27 cellular contexts compared by ENCODE assay signal in genomic region chr12:124371970-124372555, GRCh38.
A peak's percentile ranks its signal among the peaks of the same experiment; 100 is the strongest.
DNase-seq lines count a peak whose midpoint lies in the region; ATAC-seq, FAIRE-seq and TF ChIP-seq lines count a peak whose summit lies in the region.
"Had no signal": no experiment of that assay in that cellular context is flagged by ENCODE, and none has a peak within 500 bp of the region (broad histone marks: within the 10 kb centered on the region; RNA-seq: fewer than 3 reads in every experiment).

No MANE protein-coding gene starts in this region.

- H3K27me3 Mint-ChIP-seq in H9 (ENCODE audit: low read depth) = no peaks in the 10 kb centered on the region
- H3K27me3 Mint-ChIP-seq: activated B cell treated with CpG ODN at 0.5 μM for 24 hours; activated naive CD4-positive, alpha-beta T cell treated with anti-CD3 and anti-CD28 coated beads, Interleukin-2, amount 10 ng/mL, durations not matched to agents 7 days and 5 days; activated T-cell treated with anti-CD3 and anti-CD28 coated beads, Interleukin-2, amount 50 U/mL, for 24 hours; CD4-positive, alpha-beta T cell; effector memory CD8-positive, alpha-beta T cell had no signal

- H2BK5ac ChIP-seq in H9 (ENCODE audit: insufficient read length, low read length) = no peak overlapping the region
- no peak overlapping the region; the same call in 1 of the 2 replicates for H2BK5ac ChIP-seq in H1 (ENCODE audit: low read depth, low read length)

- H2BK15ac ChIP-seq in H9 (ENCODE audit: low read depth, low read length) = no peak overlapping the region
- H2BK15ac ChIP-seq in H1 (ENCODE audit: low read length) = no peak overlapping the region

- no peak for TF ChIP-seq RAD21 in A549 (conservative IDR thresholded peaks at IDR 0.05 in 1 of 2, IDR thresholded peaks at IDR 0.05 in 1 of 2)
- TF ChIP-seq RAD21 in H1 (IDR thresholded peaks at IDR 0.05 in 1 of 2, conservative IDR thresholded peaks at IDR 0.05 in 1 of 2; ENCODE audit: low read depth in 2 of 2, low read length in 2 of 2) = 0 out of 4 replicates have a peak, but pooled peaks of 1 of the 2 experiments have one; percentile 8

- ATAC-seq in A549 (no peak), GM19023 (IDR thresholded peaks at IDR 0.05; ENCODE audit: unreplicated experiment) (no peak)
- ATAC-seq: activated CD8-positive, alpha-beta T cell treated with anti-CD3 and anti-CD28 coated beads, Interleukin-2, amount 10 ng/mL, durations not matched to agents 7 days and 5 days; effector memory CD8-positive, alpha-beta T cell; right cardiac atrium had no signal

- H3K4me3 Mint-ChIP-seq in H9 = no peak overlapping the region
- H3K4me3 Mint-ChIP-seq: activated B cell treated with CpG ODN at 0.5 μM for 24 hours; activated CD8-positive, alpha-beta T cell treated with anti-CD3 and anti-CD28 coated beads, Interleukin-2, amount 10 ng/mL, durations not matched to agents 7 days and 5 days; activated naive CD4-positive, alpha-beta T cell treated with anti-CD3 and anti-CD28 coated beads, Interleukin-2, amount 10 ng/mL, durations not matched to agents 7 days and 5 days; activated T-cell treated with anti-CD3 and anti-CD28 coated beads, Interleukin-2, amount 50 U/mL, for 24 hours; CD4-positive, alpha-beta T cell; effector memory CD8-positive, alpha-beta T cell had no signal

- H3K9me3 Mint-ChIP-seq in H9 = no peaks in the 10 kb centered on the region
- H3K9me3 Mint-ChIP-seq: activated B cell treated with CpG ODN at 0.5 μM for 24 hours; activated naive CD4-positive, alpha-beta T cell treated with anti-CD3 and anti-CD28 coated beads, Interleukin-2, amount 10 ng/mL, durations not matched to agents 7 days and 5 days; activated T-cell treated with anti-CD3 and anti-CD28 coated beads, Interleukin-2, amount 50 U/mL, for 24 hours; CD4-positive, alpha-beta T cell; effector memory CD8-positive, alpha-beta T cell had no signal

- H3K4me3 ChIP-seq in A549 (no peak overlapping the region), H1 (ENCODE audit: extremely low read depth in 1 of 4, insufficient read depth in 2 of 4, low read depth in 3 of 4, low read length in 4 of 4) (no peak overlapping the region), sigmoid colon (no peak overlapping the region)
- H3K4me3 ChIP-seq: ascending aorta, lung, SK-N-MC, transverse colon had no signal

- FAIRE-seq in A549 (lab: Jason Lieb, UNC) (no peak), H1 (lab: Jason Lieb, UNC) (no peak)
- FAIRE-seq: RCC 7860 had no signal

- H3K27ac Mint-ChIP-seq in H9 = no peak overlapping the region
- H3K27ac Mint-ChIP-seq: activated B cell treated with CpG ODN at 0.5 μM for 24 hours; activated CD8-positive, alpha-beta T cell treated with anti-CD3 and anti-CD28 coated beads, Interleukin-2, amount 10 ng/mL, durations not matched to agents 7 days and 5 days; activated naive CD4-positive, alpha-beta T cell treated with anti-CD3 and anti-CD28 coated beads, Interleukin-2, amount 10 ng/mL, durations not matched to agents 7 days and 5 days; activated T-cell treated with anti-CD3 and anti-CD28 coated beads, Interleukin-2, amount 50 U/mL, for 24 hours; CD4-positive, alpha-beta T cell had no signal

- H3K9me3 ChIP-seq in A549 = no peaks in the 10 kb centered on the region
- no peaks in the 10 kb centered on the region for H3K9me3 ChIP-seq in H9 (ENCODE audit: control insufficient read depth, low read depth, low read length)
- H3K9me3 ChIP-seq in H1 (ENCODE audit: insufficient read depth in 2 of 2, low read depth in 1 of 2, low read length in 1 of 2) = no peaks in the 10 kb centered on the region
- no peaks in the 10 kb centered on the region for H3K9me3 ChIP-seq in sigmoid colon
- H3K9me3 ChIP-seq: ascending aorta, transverse colon had no signal

- H4K8ac ChIP-seq in H9 (replicated peaks; ENCODE audit: insufficient read length, low read depth, low read length) = no peak overlapping the region
- no peak overlapping the region for H4K8ac ChIP-seq in H1 (ENCODE audit: extremely low read depth, insufficient read depth, low read length)

- H4K91ac ChIP-seq in H9 (ENCODE audit: insufficient read length, low read depth, low read length) = no peak overlapping the region
- H4K91ac ChIP-seq in H1 (replicated peaks; ENCODE audit: insufficient read length, low read length) = no peak overlapping the region

- TF ChIP-seq POLR2A in A549 (IDR thresholded peaks at IDR 0.05; ENCODE audit: low read length) (no peak), H1 (IDR thresholded peaks at IDR 0.05; ENCODE audit: control extremely low read depth in 1 of 2, low read depth in 2 of 2, low read length in 2 of 2) (no peak), sigmoid colon (IDR thresholded peaks at IDR 0.05) (no peak)

- H2BK12ac ChIP-seq in H9 (ENCODE audit: insufficient read length, low read depth, low read length) (no peak overlapping the region), H1 (ENCODE audit: low read depth, low read length) (no peak overlapping the region)

- CTCF ChIA-PET in A549 (lab: Yijun Ruan, JAX) = interaction anchor here (0.6 to 6.5 kb wide), 5 partner anchors 9 to 377 kb away, joined by 3 to 67 read pairs (median 19); no protein-coding TSS in a partner anchor
- CTCF ChIA-PET in H1 (lab: Charles Lee; ENCODE audit: partially characterized antibody) = interaction anchor here (0.6 to 2.5 kb wide), 15 partner anchors 9 to 534 kb away, joined by 3 to 8 read pairs (median 3); no protein-coding TSS in a partner anchor

- no peak overlapping the region for H2AK5ac ChIP-seq in H9 (ENCODE audit: insufficient read length, low read length)
- no peak overlapping the region for H2AK5ac ChIP-seq in H1 (ENCODE audit: low read depth, low read length)

- TF ChIP-seq CTCF in A549 (IDR thresholded peaks at IDR 0.05) (no peak), H9 (conservative IDR thresholded peaks at IDR 0.05) (peak; percentile 35; the same call in 2 of the 3 replicates), H1 (IDR thresholded peaks at IDR 0.05; ENCODE audit: control extremely low read depth in 1 of 3, insufficient read depth in 1 of 3, low read depth in 1 of 3, low read length in 3 of 3) (peak in 2 of 3 experiments; percentile 17 to 19; a peak in 2 of 4 replicates), sigmoid colon (IDR thresholded peaks at IDR 0.05) (no peak)

- no peak overlapping the region for H4K5ac ChIP-seq in H9 (ENCODE audit: insufficient read length, low read depth, low read length)
- no peak overlapping the region for H4K5ac ChIP-seq in H1 (ENCODE audit: insufficient read length, low read depth, low read length)

- H3K23ac ChIP-seq in H9 (ENCODE audit: insufficient read length, low read depth, low read length) = no peak overlapping the region
- no peak overlapping the region for H3K23ac ChIP-seq in H1 (ENCODE audit: insufficient read length)

- no peak overlapping the region for H2AFZ ChIP-seq in H9 (ENCODE audit: low read length)
- H2AFZ ChIP-seq in H1 (ENCODE audit: low read length) = no peak overlapping the region

- POLR2A ChIA-PET in A549 (lab: Yijun Ruan, JAX) = no interaction called here
- POLR2A ChIA-PET in H1 (lab: Charles Lee; ENCODE audit: partially characterized antibody) = no interaction called here

- H3T11ph ChIP-seq in H9 (ENCODE audit: low read length) = no peak overlapping the region

- H3K4me2 ChIP-seq in A549 = peak overlapping the region; percentile 64
- H3K4me2 ChIP-seq in H9 (ENCODE audit: insufficient read depth, insufficient read length, low read length) = no peak overlapping the region
- no peak overlapping the region for H3K4me2 ChIP-seq in H1 (ENCODE audit: insufficient read depth in 1 of 2, low read depth in 2 of 2, low read length in 2 of 2)

- no peak overlapping the region for H3K4ac ChIP-seq in H9 (ENCODE audit: low read depth, low read length)
- H3K4ac ChIP-seq in H1 (replicated peaks; ENCODE audit: insufficient read length, low read depth, low read length) = no peak overlapping the region

- H3K4me1 ChIP-seq in A549 = peaks cover 88% of the 10 kb centered on the region
- no peaks in the 10 kb centered on the region for H3K4me1 ChIP-seq in H9 (ENCODE audit: insufficient read depth, low read length)
- no peaks in the 10 kb centered on the region for H3K4me1 ChIP-seq in H1 (replicated peaks in 1 of 4; ENCODE audit: control insufficient read depth in 3 of 4, insufficient read depth in 4 of 4, low read length in 3 of 4)
- H3K4me1 ChIP-seq in sigmoid colon = peaks cover 0 to 51% (median 43%) of the 10 kb centered on the region in 4 donors

- no peak overlapping the region for H3K14ac ChIP-seq in H9 (ENCODE audit: insufficient read depth, low read length)
- H3K14ac ChIP-seq in H1 (ENCODE audit: insufficient read length) = no peak overlapping the region

- intact Hi-C loops in sigmoid colon (cut with DNase I) = no loop called here

- H3K18ac ChIP-seq in H9 (ENCODE audit: insufficient read length, low read depth, low read length) (no peak overlapping the region), H1 (ENCODE audit: extremely low read depth, low read length) (no peak overlapping the region)

- no peaks in the 10 kb centered on the region for H3K79me2 ChIP-seq in H9 (ENCODE audit: insufficient read depth, low read length)
- H3K79me2 ChIP-seq in H1 (ENCODE audit: control insufficient read depth in 1 of 2, insufficient read depth in 2 of 2, low read length in 2 of 2) = no peaks in the 10 kb centered on the region

- H4K20me1 ChIP-seq in H9 (ENCODE audit: control insufficient read depth, insufficient read depth, insufficient read length) (no peaks in the 10 kb centered on the region), H1 (replicated peaks in 1 of 2; ENCODE audit: control insufficient read depth in 1 of 2, insufficient read depth in 2 of 2, low read length in 2 of 2) (peaks cover 2 to 12% of the 10 kb centered on the region in 2 experiments)

- H3K23me2 ChIP-seq in H9 (ENCODE audit: insufficient read length, low read depth, low read length, poor library complexity, severe bottlenecking) = no peaks in the 10 kb centered on the region
- no peaks in the 10 kb centered on the region for H3K23me2 ChIP-seq in H1 (ENCODE audit: low read depth, low read length)

- no peaks in the 10 kb centered on the region for H3K79me1 ChIP-seq in H9 (ENCODE audit: insufficient read depth, low read depth, low read length, poor library complexity, severe bottlenecking)
- H3K79me1 ChIP-seq in H1 (ENCODE audit: low read depth, low read length) = no peaks in the 10 kb centered on the region

- TF ChIP-seq EP300 in A549 (IDR thresholded peaks at IDR 0.05) (no peak), H1 (IDR thresholded peaks at IDR 0.05; ENCODE audit: borderline replicate concordance in 1 of 2, low read depth in 2 of 2, low read length in 2 of 2) (no peak), sigmoid colon (IDR thresholded peaks at IDR 0.05) (no peak)

- 87% methylated on average over 27 of the region's 37 CpGs for WGBS in A549 (ENCODE audit: missing lambda C conversion rate)
- no CpG with 5 or more reads among the region's 37 CpGs for WGBS in H9 (ENCODE audit: extremely low coverage, insufficient read length, low lambda C conversion rate)
- 86% methylated on average over 23 of the region's 37 CpGs; no CpG with 5 or more reads in 1 of the 2 experiments for WGBS in H1 (ENCODE audit: extremely low coverage in 1 of 2, insufficient coverage in 1 of 2, insufficient read length in 1 of 2, insufficient replicate concordance in 2 of 2, low coverage in 1 of 2, low lambda C conversion rate in 2 of 2, missing lambda C conversion rate in 1 of 2), 2 experiments
- WGBS in sigmoid colon, 2 donors = 93 to 94% methylated on average over 37 of the region's 37 CpGs

- H2BK120ac ChIP-seq in H9 (ENCODE audit: low read depth, low read length, poor library complexity, severe bottlenecking) (no peak overlapping the region), H1 (replicated peaks; ENCODE audit: low read depth, low read length) (no peak overlapping the region)

- H3K9ac ChIP-seq in H9 (ENCODE audit: extremely low read depth, insufficient read length, low read length) (no peak overlapping the region), H1 (replicated peaks in 1 of 4; ENCODE audit: extremely low read depth in 1 of 4, low read depth in 3 of 4, low read length in 3 of 4) (no peak overlapping the region)

- H3K27ac ChIP-seq in A549 (peak overlapping the region; percentile 92 to 98), H9 (ENCODE audit: insufficient read length, low read depth, low read length) (no peak overlapping the region), H1 (ENCODE audit: low read depth, low read length) (no peak overlapping the region), sigmoid colon (peak overlapping the region; percentile 88 to 97 (median 92))
- H3K27ac ChIP-seq: SK-N-MC had no signal

- H3K56ac ChIP-seq in H9 (ENCODE audit: insufficient read length, low read depth, low read length) (no peak overlapping the region), H1 (replicated peaks; ENCODE audit: insufficient read length, low read depth, low read length) (no peak overlapping the region)

- H3K36me3 ChIP-seq in H1 (ENCODE audit: control insufficient read depth in 2 of 4, insufficient read depth in 4 of 4, low read length in 3 of 4) = peaks cover 7 to 18% (median 10%) of the 10 kb centered on the region in 4 experiments; a peak in 6 of 8 replicates
- peaks cover 28 to 59% (median 40%) of the 10 kb centered on the region in 4 donors for H3K36me3 ChIP-seq in sigmoid colon

- H2BK20ac ChIP-seq in H9 (ENCODE audit: low read depth, low read length, poor library complexity, severe bottlenecking) = no peak overlapping the region
- H2BK20ac ChIP-seq in H1 (ENCODE audit: low read length) = no peak overlapping the region

- peaks cover 13 to 44% (median 37%) of the 10 kb centered on the region in 3 experiments; a peak in 6 of 7 replicates for H3K36me3 Mint-ChIP-seq in H9 (ENCODE audit: insufficient read depth in 1 of 3, low read depth in 3 of 3)

- H3K27me3 ChIP-seq in H9 (ENCODE audit: insufficient read depth, low read length) = no peaks in the 10 kb centered on the region
- no peaks in the 10 kb centered on the region for H3K27me3 ChIP-seq in H1 (replicated peaks in 1 of 4; ENCODE audit: control insufficient read depth in 3 of 4, extremely low read depth in 1 of 4, insufficient read depth in 3 of 4, low read length in 3 of 4)
- no peaks in the 10 kb centered on the region for H3K27me3 ChIP-seq in sigmoid colon
- H3K27me3 ChIP-seq: ascending aorta, transverse colon had no signal

- DNase-seq in A549 (ENCODE audit: low read depth in 1 of 2, low spot score in 1 of 2) (no peak), H9 (no peak), H1 (ENCODE audit: low read depth in 1 of 2, low spot score in 2 of 2) (no peak), sigmoid colon (no peak), medulla oblongata (ENCODE audit: extremely low spot score) (no peak)
- no peak for DNase-seq in central memory CD4-positive, alpha-beta T cell
- DNase-seq in activated CD8-positive, alpha-beta memory T cell treated with anti-CD3 and anti-CD28 coated beads, Interleukin-2, amount 50 U/mL, for 4 hours = no peak
- DNase-seq: activated B cell treated with CpG ODN at 0.5 μM for 24 hours; activated CD8-positive, alpha-beta T cell treated with anti-CD3 and anti-CD28 coated beads, Interleukin-2, amount 10 ng/mL, durations not matched to agents 7 days and 5 days; activated naive CD4-positive, alpha-beta T cell treated with anti-CD3 and anti-CD28 coated beads, Interleukin-2, amount 10 ng/mL, durations not matched to agents 7 days and 5 days; activated T-cell treated with anti-CD3 and anti-CD28 coated beads, Interleukin-2, amount 50 U/mL, for 24 hours; CD4-positive, alpha-beta T cell; DMS153; effector memory CD8-positive, alpha-beta T cell; GF-D8; NCI-H1092 treated with DMSO at 0.1 percent for 48 hours; NCI-H2081; NCI-H446; occipital lobe; stimulated activated CD4-positive, alpha-beta T cell treated with anti-CD3 and anti-CD28 coated beads, Interleukin-15, amount 100 ng/mL, for 24 hours; transverse colon had no signal

- no peaks in the 10 kb centered on the region for H3K4me1 Mint-ChIP-seq in H9
- H3K4me1 Mint-ChIP-seq: activated B cell treated with CpG ODN at 0.5 μM for 24 hours; activated naive CD4-positive, alpha-beta T cell treated with anti-CD3 and anti-CD28 coated beads, Interleukin-2, amount 10 ng/mL, durations not matched to agents 7 days and 5 days had no signal

Comparison
In these comparisons a context has a peak if more than half of its experiments do, and no peak if none do; other contexts are left out.
1. H3K27ac ChIP-seq: peak in A549 (2 of 2) and sigmoid colon (4 of 4); none in H9 (single experiment) and H1 (single experiment).
2. CTCF ChIP-seq: peak in H9 (single experiment) and H1 (2 of 3); none in A549 (single experiment) and sigmoid colon (0 of 4).
3. Of the 18 proteins assayed by ChIP-seq in both H1 and A549: peak only in H1: CTCF; only in A549: none; in both: none; in neither: 16; mixed calls (peak in some experiments, not most) for 1.